Comparison of ENCODE assay signal across 17 cellular contexts in the genomic region with DNA sequence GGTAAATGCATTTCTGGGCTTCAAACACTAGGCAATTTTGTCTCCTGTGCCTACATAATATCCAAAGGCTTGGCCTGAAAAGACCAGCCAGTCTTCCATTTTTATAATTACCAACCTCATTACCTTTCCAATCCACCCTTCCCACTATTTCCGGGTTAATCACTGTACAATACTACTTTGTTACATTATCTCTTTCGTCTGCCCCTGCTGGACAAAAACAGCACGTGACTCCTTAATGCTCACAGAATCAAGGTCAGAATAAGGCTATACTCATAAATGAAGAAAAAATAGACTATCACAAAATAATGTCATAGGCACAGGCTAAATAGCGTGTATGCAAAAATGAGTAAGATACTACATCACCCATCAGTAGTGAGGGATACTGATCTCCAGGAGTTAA. TPM values are rescaled to one million over a fixed set of nuclear protein-coding genes. Genes with fewer than 3 reads are reported as not detected.
"Had no signal": no experiment of that assay in that cellular context is flagged by ENCODE, and none has a peak within 500 bp of the region (broad histone marks: within the 10 kb centered on the region; RNA-seq: fewer than 3 reads in every experiment).

No MANE protein-coding gene starts in this region.

- H3K27ac ChIP-seq: dorsolateral prefrontal cortex, pancreas, testis, upper lobe of right lung, WERI-Rb-1 had no signal

- DNase-seq: activated CD4-positive, alpha-beta T cell treated with anti-CD3 and anti-CD28 coated beads, Interleukin-2, amount 50 U/mL, for 4 hours; activated gamma-delta T cell; dorsolateral prefrontal cortex; immature natural killer cell; mucosa of descending colon; naive thymus-derived CD4-positive, alpha-beta T cell; pancreas; spleen; stimulated activated CD4-positive, alpha-beta T cell treated with anti-CD3 and anti-CD28 coated beads, Interleukin-4, amount 100 ng/mL, for 4 hours; T-helper 17 cell; testis; upper lobe of right lung; WERI-Rb-1 had no signal

- H3K27ac Mint-ChIP-seq: activated naive CD4-positive, alpha-beta T cell treated with anti-CD3 and anti-CD28 coated beads, Interleukin-2, amount 50 U/mL, for 24 hours; immature natural killer cell; memory B cell; naive thymus-derived CD4-positive, alpha-beta T cell; stimulated activated memory B cell treated with anti-CD40 and anti-IgM and Interleukin-4, amounts not matched to agents 10 μg/mL and 1 μg/mL and 100 μg/mL, for 72 hours; T-helper 17 cell had no signal

- H3K4me1 ChIP-seq: pancreas, spleen, testis, upper lobe of right lung had no signal

- H3K4me1 Mint-ChIP-seq: activated naive CD4-positive, alpha-beta T cell treated with anti-CD3 and anti-CD28 coated beads, Interleukin-2, amount 50 U/mL, for 24 hours; immature natural killer cell; memory B cell; naive thymus-derived CD4-positive, alpha-beta T cell; stimulated activated memory B cell treated with anti-CD40 and anti-IgM and Interleukin-4, amounts not matched to agents 10 μg/mL and 1 μg/mL and 100 μg/mL, for 72 hours; T-helper 17 cell had no signal

- ATAC-seq: mucosa of descending colon; naive thymus-derived CD4-positive, alpha-beta T cell; pancreas; sciatic nerve; stimulated activated memory B cell treated with anti-CD40 and anti-IgM and Interleukin-4, amounts not matched to agents 10 μg/mL and 1 μg/mL and 100 μg/mL, for 72 hours; T-helper 17 cell; upper lobe of right lung had no signal

- H3K36me3 ChIP-seq: pancreas, spleen, upper lobe of right lung, WERI-Rb-1 had no signal

- H3K4me3 ChIP-seq: dorsolateral prefrontal cortex, mucosa of descending colon, pancreas, spleen, testis, upper lobe of right lung had no signal

- H3K36me3 Mint-ChIP-seq: activated naive CD4-positive, alpha-beta T cell treated with anti-CD3 and anti-CD28 coated beads, Interleukin-2, amount 50 U/mL, for 24 hours; immature natural killer cell; memory B cell; naive thymus-derived CD4-positive, alpha-beta T cell; stimulated activated memory B cell treated with anti-CD40 and anti-IgM and Interleukin-4, amounts not matched to agents 10 μg/mL and 1 μg/mL and 100 μg/mL, for 72 hours had no signal

- H3K4me3 Mint-ChIP-seq: activated naive CD4-positive, alpha-beta T cell treated with anti-CD3 and anti-CD28 coated beads, Interleukin-2, amount 50 U/mL, for 24 hours; immature natural killer cell; memory B cell; naive thymus-derived CD4-positive, alpha-beta T cell; stimulated activated memory B cell treated with anti-CD40 and anti-IgM and Interleukin-4, amounts not matched to agents 10 μg/mL and 1 μg/mL and 100 μg/mL, for 72 hours; T-helper 17 cell had no signal

- H3K27me3 ChIP-seq: pancreas, spleen, testis, upper lobe of right lung had no signal

- H3K9me3 Mint-ChIP-seq: activated naive CD4-positive, alpha-beta T cell treated with anti-CD3 and anti-CD28 coated beads, Interleukin-2, amount 50 U/mL, for 24 hours; memory B cell; stimulated activated memory B cell treated with anti-CD40 and anti-IgM and Interleukin-4, amounts not matched to agents 10 μg/mL and 1 μg/mL and 100 μg/mL, for 72 hours had no signal

- H3K9me3 ChIP-seq: mucosa of descending colon, pancreas, spleen, testis, upper lobe of right lung had no signal

RNA-seq across cellular contexts. Expression of gene ABI3BP, which starts 40.1 kb away (rescaled TPM):
- total RNA-seq: naive thymus-derived CD4-positive, alpha-beta T cell; T-helper 17 cell had no signal
- polyA plus RNA-seq: immature natural killer cell; naive thymus-derived CD4-positive, alpha-beta T cell had no signal
